3 cellular contexts compared by ENCODE assay signal in the genomic region with DNA sequence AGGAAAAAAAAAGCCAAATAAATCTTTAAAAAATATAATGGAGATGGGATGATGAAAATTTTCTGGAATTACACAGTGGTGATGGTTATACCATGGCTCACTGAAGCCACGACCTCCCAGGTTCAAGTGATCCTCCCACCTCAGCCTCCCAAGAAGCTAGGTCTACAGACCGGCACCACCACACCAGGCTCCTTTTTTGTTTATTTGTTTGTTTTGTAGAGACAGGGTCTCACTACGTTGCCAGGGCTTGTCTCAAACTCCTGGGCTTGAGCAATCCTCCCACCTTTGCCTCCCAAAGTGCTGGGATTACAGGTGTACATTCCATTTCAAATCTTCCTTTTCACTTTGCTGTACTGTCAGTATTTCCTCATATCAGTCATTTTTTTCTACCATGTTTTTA.
"Had no signal": no experiment of that assay in that cellular context is flagged by ENCODE, and none has a peak within 500 bp of the region (broad histone marks: within the 10 kb centered on the region; RNA-seq: fewer than 3 reads in every experiment).

No MANE protein-coding gene starts in this region.

- DNase-seq: GDM1, GF-D8 had no signal

- H3K4me3 ChIP-seq: GM12878 had no signal
